In the genomic region with DNA sequence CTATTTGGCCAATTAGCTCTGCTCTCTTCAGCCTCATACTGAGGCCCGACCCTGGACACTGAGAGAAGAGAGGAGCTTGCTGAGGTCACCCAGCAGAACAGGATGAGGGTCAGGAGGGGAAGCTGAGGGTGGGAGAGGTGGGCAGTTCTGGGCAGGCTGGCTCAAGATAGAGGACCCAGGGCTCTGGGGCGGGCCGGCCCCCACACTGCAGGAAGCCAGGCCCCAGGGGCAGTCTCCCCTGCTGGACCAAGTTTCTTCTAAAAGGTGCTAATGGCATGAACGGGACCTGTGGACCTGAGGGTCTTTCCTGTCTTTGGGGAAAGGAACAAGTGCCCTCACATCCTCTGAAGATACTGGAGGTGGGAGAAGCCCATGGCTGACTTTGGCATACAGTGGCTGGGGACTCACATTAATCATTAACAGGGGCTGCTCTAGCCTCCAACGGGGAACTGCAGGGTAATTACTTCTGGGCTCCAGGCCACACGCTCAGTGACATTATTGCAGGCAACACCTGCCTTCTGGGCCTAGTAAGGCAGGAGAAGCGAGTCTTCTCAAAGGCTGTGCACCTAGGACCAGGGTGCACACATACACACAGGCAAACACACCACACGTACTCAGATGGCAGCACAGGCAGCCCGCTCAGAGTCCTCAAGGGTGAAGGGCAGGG, we compare ENCODE assay signal across 1 cellular context.
TF ChIP-seq lines count a peak whose summit lies in the region.

No MANE protein-coding gene starts in this region.

TF ChIP-seq in IMR-90, 13 proteins besides CTCF, POLR2A, EP300 and RAD21:
- no peak for TF ChIP-seq CHD1 (IDR thresholded peaks at IDR 0.05; ENCODE audit: low read depth, low read length)
- TF ChIP-seq FOS (IDR thresholded peaks at IDR 0.05; ENCODE audit: low read depth, low read length) = no peak
- no peak for TF ChIP-seq MAFK (IDR thresholded peaks at IDR 0.05; ENCODE audit: low read depth, low read length)
- TF ChIP-seq, protein P1, sequence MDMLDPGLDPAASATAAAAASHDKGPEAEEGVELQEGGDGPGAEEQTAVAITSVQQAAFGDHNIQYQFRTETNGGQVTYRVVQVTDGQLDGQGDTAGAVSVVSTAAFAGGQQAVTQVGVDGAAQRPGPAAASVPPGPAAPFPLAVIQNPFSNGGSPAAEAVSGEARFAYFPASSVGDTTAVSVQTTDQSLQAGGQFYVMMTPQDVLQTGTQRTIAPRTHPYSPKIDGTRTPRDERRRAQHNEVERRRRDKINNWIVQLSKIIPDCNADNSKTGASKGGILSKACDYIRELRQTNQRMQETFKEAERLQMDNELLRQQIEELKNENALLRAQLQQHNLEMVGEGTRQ (IDR thresholded peaks at IDR 0.05; ENCODE audit: low read depth, low read length) = no peak
